ENCODE assay signal across 12 cellular contexts in genomic region chr7:32893722-32894121, GRCh38. TPM values are rescaled to one million over a fixed set of nuclear protein-coding genes. Genes with fewer than 3 reads are reported as not detected.
DNase-seq lines count a peak whose midpoint lies in the region; ATAC-seq and TF ChIP-seq lines count a peak whose summit lies in the region.
"Had no signal": no experiment of that assay in that cellular context is flagged by ENCODE, and none has a peak within 500 bp of the region (broad histone marks: within the 10 kb centered on the region; RNA-seq: fewer than 3 reads in every experiment).

No MANE protein-coding gene starts in this region.

- H3K27ac Mint-ChIP-seq in CD8-positive, alpha-beta T cell: peak overlapping the region; percentile 99
- peak overlapping the region; percentile 98 for H3K27ac Mint-ChIP-seq in osteocyte (ENCODE audit: unreplicated experiment)

- no peak overlapping the region for H3K27ac ChIP-seq in CD8-positive, alpha-beta T cell (ENCODE audit: low read depth, low read length)
- peak overlapping the region; percentile 97 for H3K27ac ChIP-seq in duodenal mucosa (ENCODE audit: low read depth, low read length)
- no peak overlapping the region; the same call in 1 of the 2 replicates for H3K27ac ChIP-seq in WERI-Rb-1

- CTCF ChIA-PET in CD8-positive, alpha-beta T cell (lab: Charles Lee): interaction anchor here (1.7 to 8.0 kb wide), 4 partner anchors 11 to 215 kb away, joined by 8 to 41 read pairs (median 10); partner anchors contain the start of gene RP9

- no peaks in the 10 kb centered on the region for H3K9me3 Mint-ChIP-seq in CD8-positive, alpha-beta T cell
- H3K9me3 Mint-ChIP-seq in osteocyte (ENCODE audit: unreplicated experiment): no peaks in the 10 kb centered on the region

- no peak for TF ChIP-seq CTCF in CD8-positive, alpha-beta T cell (IDR thresholded peaks at IDR 0.05)
- TF ChIP-seq CTCF in Loucy (conservative IDR thresholded peaks at IDR 0.05; ENCODE audit: low read length) (no peak), osteocyte (IDR thresholded peaks at IDR 0.05) (no peak), WERI-Rb-1 (IDR thresholded peaks at IDR 0.05; ENCODE audit: low read depth, low read length) (no peak)

- peaks cover 22% of the 10 kb centered on the region for H4K20me1 ChIP-seq in Loucy (ENCODE audit: insufficient read depth, low read length, poor library complexity, severe bottlenecking)

- H3K4me1 Mint-ChIP-seq in CD8-positive, alpha-beta T cell (ENCODE audit: low read depth): peaks cover 30% of the 10 kb centered on the region
- H3K4me1 Mint-ChIP-seq in osteocyte (ENCODE audit: unreplicated experiment): peaks cover 26% of the 10 kb centered on the region

- POLR2A ChIA-PET in CD8-positive, alpha-beta T cell (lab: Charles Lee): interaction anchor here (1.8 to 5.6 kb wide), 3 partner anchors 17 to 398 kb away, joined by 7 to 27 read pairs (median 20); partner anchors contain the start of genes AVL9 and NT5C3A

- H3K79me2 ChIP-seq in Loucy (ENCODE audit: insufficient read depth, low read length): peaks cover 23% of the 10 kb centered on the region

- H3K4me3 Mint-ChIP-seq in CD8-positive, alpha-beta T cell: peak overlapping the region; percentile 30
- H3K4me3 Mint-ChIP-seq in osteocyte (ENCODE audit: unreplicated experiment): no peak overlapping the region

- H3F3A ChIP-seq in Loucy (ENCODE audit: low read depth): no peaks in the 10 kb centered on the region

- H3K9me3 ChIP-seq in CD8-positive, alpha-beta T cell (ENCODE audit: low read length): no peaks in the 10 kb centered on the region
- H3K9me3 ChIP-seq in Loucy (ENCODE audit: insufficient read depth, low read depth, low read length): no peaks in the 10 kb centered on the region
- H3K9me3 ChIP-seq in duodenal mucosa (ENCODE audit: control insufficient read depth in 1 of 2, low read length in 2 of 2): no peaks in the 10 kb centered on the region
- no peaks in the 10 kb centered on the region for H3K9me3 ChIP-seq in WERI-Rb-1 (ENCODE audit: severe bottlenecking)
- H3K9me3 ChIP-seq: HAP-1, ovary, tibial nerve had no signal

- intact Hi-C loops in CD8-positive, alpha-beta T cell (cut with DNase I, micrococcal nuclease): loop anchor here (2.0 to 5.0 kb wide), 5 partner anchors 49 to 399 kb away; partner anchors contain the start of genes AVL9 (in 1 of the 2), NT5C3A (in 1 of the 2) and RP9 (in 1 of the 2)

- H3K36me3 ChIP-seq in CD8-positive, alpha-beta T cell (ENCODE audit: insufficient read depth, low read length): no peaks in the 10 kb centered on the region
- no peaks in the 10 kb centered on the region for H3K36me3 ChIP-seq in Loucy (ENCODE audit: insufficient read depth, low read length)
- H3K36me3 ChIP-seq in duodenal mucosa (ENCODE audit: control insufficient read depth in 1 of 2, insufficient read depth in 2 of 2, low read length in 2 of 2): no peaks in the 10 kb centered on the region
- H3K36me3 ChIP-seq in WERI-Rb-1: peaks cover 3% of the 10 kb centered on the region
- H3K36me3 ChIP-seq: HAP-1, ovary, tibial nerve had no signal

- no peaks in the 10 kb centered on the region for H3K27me3 ChIP-seq in CD8-positive, alpha-beta T cell (ENCODE audit: insufficient read depth, low read length)
- no peaks in the 10 kb centered on the region for H3K27me3 ChIP-seq in Loucy (ENCODE audit: insufficient read depth, low read length, poor library complexity, severe bottlenecking)
- H3K27me3 ChIP-seq in duodenal mucosa (ENCODE audit: control insufficient read depth in 1 of 2, insufficient read depth in 2 of 2, low read length in 2 of 2): no peaks in the 10 kb centered on the region
- H3K27me3 ChIP-seq in WERI-Rb-1 (ENCODE audit: insufficient read depth, low read depth, severe bottlenecking): no peaks in the 10 kb centered on the region
- H3K27me3 ChIP-seq: ovary, tibial nerve had no signal

- ATAC-seq in CD8-positive, alpha-beta T cell: no peak
- no peak for ATAC-seq in HG03469 (IDR thresholded peaks at IDR 0.05; ENCODE audit: unreplicated experiment)

- H3K36me3 Mint-ChIP-seq in CD8-positive, alpha-beta T cell: peaks cover 13% of the 10 kb centered on the region
- H3K36me3 Mint-ChIP-seq in osteocyte (ENCODE audit: unreplicated experiment): no peaks in the 10 kb centered on the region

- H3K27me3 Mint-ChIP-seq in CD8-positive, alpha-beta T cell (ENCODE audit: low read depth): no peaks in the 10 kb centered on the region
- H3K27me3 Mint-ChIP-seq in osteocyte (ENCODE audit: unreplicated experiment): no peaks in the 10 kb centered on the region

- no peak for DNase-seq in CD8-positive, alpha-beta T cell
- DNase-seq in osteocyte (ENCODE audit: extremely low spot score, unreplicated experiment) (no peak), GOT3 (lab: John Stamatoyannopoulos, UW) (no peak), WERI-Rb-1 (no peak)
- DNase-seq: DMS 273 treated with DMSO at 0.1 percent for 48 hours, ovary, Right ventricle myocardium superior had no signal

- H3K4me2 ChIP-seq in Loucy (ENCODE audit: low read depth, low read length, poor library complexity, severe bottlenecking): peak overlapping the region; percentile 72

- no peak overlapping the region for H3K4me3 ChIP-seq in CD8-positive, alpha-beta T cell (ENCODE audit: low read depth, low read length)
- no peak overlapping the region for H3K4me3 ChIP-seq in Loucy (ENCODE audit: low read length, poor library complexity, severe bottlenecking)
- no peak overlapping the region for H3K4me3 ChIP-seq in duodenal mucosa (ENCODE audit: low read depth in 1 of 2, low read length in 2 of 2)
- no peak overlapping the region for H3K4me3 ChIP-seq in WERI-Rb-1 (ENCODE audit: low read depth, low read length)
- H3K4me3 ChIP-seq: HAP-1, ovary had no signal

- peak overlapping the region; percentile 93 for H3K9ac ChIP-seq in Loucy (ENCODE audit: low read depth, low read length, poor library complexity, severe bottlenecking)
- no peak overlapping the region for H3K9ac ChIP-seq in duodenal mucosa (ENCODE audit: low read depth in 1 of 2, low read length in 2 of 2)

- no peaks in the 10 kb centered on the region for H3K9me2 ChIP-seq in Loucy (replicated peaks; ENCODE audit: low read depth, low read length)

- H3K4me1 ChIP-seq in CD8-positive, alpha-beta T cell (ENCODE audit: insufficient read depth, low read length): peaks cover 26% of the 10 kb centered on the region
- H3K4me1 ChIP-seq in Loucy (ENCODE audit: insufficient read depth, low read length, poor library complexity, severe bottlenecking) (peaks cover 22% of the 10 kb centered on the region), duodenal mucosa (ENCODE audit: control insufficient read depth in 1 of 2, insufficient read depth in 2 of 2, low read length in 2 of 2) (peaks cover 19 to 20% of the 10 kb centered on the region in 2 donors)

- no peak overlapping the region for H2AFZ ChIP-seq in Loucy (ENCODE audit: low read length)

RNA-seq across cellular contexts. Expression of gene KBTBD2, which starts 2.2 kb away (rescaled TPM):
- 10 to 100 TPM; 94.2 to 99.9 TPM for total RNA-seq in CD8-positive, alpha-beta T cell
- total RNA-seq in osteocyte: 33.9 and 36.5 TPM in 2 replicates
